In the genomic region with DNA sequence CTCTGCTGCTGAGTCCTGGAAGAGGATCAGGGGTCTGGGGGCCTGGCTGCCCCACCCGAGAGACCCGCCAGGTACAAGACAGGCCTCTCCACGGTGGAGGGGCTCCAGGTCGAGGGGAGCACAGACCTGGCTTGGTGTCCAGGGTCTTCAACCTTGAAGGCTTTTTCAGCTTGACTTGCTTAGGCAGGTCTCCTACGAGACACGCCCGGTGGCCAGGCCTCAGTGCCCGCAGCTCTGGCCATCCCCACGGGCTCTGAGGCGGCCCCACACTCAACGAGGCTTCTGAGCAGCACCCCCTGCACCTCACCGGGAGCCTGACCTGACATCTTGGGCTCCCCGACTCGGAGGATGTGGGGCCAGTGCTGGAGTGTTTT, we compare ENCODE assay signal across 9 cellular contexts. TPM values are rescaled to one million over a fixed set of nuclear protein-coding genes. Genes with fewer than 3 reads are reported as not detected.
DNase-seq lines count a peak whose midpoint lies in the region; ATAC-seq and TF ChIP-seq lines count a peak whose summit lies in the region.
"Had no signal": no experiment of that assay in that cellular context is flagged by ENCODE, and none has a peak within 500 bp of the region (broad histone marks: within the 10 kb centered on the region; RNA-seq: fewer than 3 reads in every experiment).

No MANE protein-coding gene starts in this region.

- peak overlapping the region; percentile 92 for H3K27ac Mint-ChIP-seq in activated CD4-positive, alpha-beta T cell treated with anti-CD3 and anti-CD28 coated beads for 36 hours
- no peak overlapping the region for H3K27ac Mint-ChIP-seq in chondrocyte (ENCODE audit: unreplicated experiment)
- H3K27ac Mint-ChIP-seq in stimulated activated effector memory CD8-positive, alpha-beta T cell treated with anti-CD3 and anti-CD28 coated beads, Interleukin-12 subunit alpha, Interleukin-12 subunit beta, amount 100 ng/mL, for 72 hours: peak overlapping the region; percentile 88

- H3K27me3 Mint-ChIP-seq in activated CD4-positive, alpha-beta T cell treated with anti-CD3 and anti-CD28 coated beads for 36 hours: no peaks in the 10 kb centered on the region
- H3K27me3 Mint-ChIP-seq in chondrocyte (ENCODE audit: low read depth): no peaks in the 10 kb centered on the region

- no peak for ATAC-seq in activated CD4-positive, alpha-beta T cell treated with anti-CD3 and anti-CD28 coated beads for 36 hours
- no peak for ATAC-seq in stimulated activated effector memory CD8-positive, alpha-beta T cell treated with anti-CD3 and anti-CD28 coated beads, Interleukin-12 subunit alpha, Interleukin-12 subunit beta, amount 100 ng/mL, for 72 hours
- ATAC-seq in HG02973 (IDR thresholded peaks at IDR 0.05; ENCODE audit: unreplicated experiment) (no peak), GM21360 (IDR thresholded peaks at IDR 0.05; ENCODE audit: unreplicated experiment) (no peak)

- H3K36me3 ChIP-seq in KOPT-K1 (ENCODE audit: insufficient read depth, low read length): no peaks in the 10 kb centered on the region

- DNase-seq in activated CD4-positive, alpha-beta T cell treated with anti-CD3 and anti-CD28 coated beads for 36 hours: no peak
- DNase-seq in activated CD4-positive, alpha-beta T cell treated with anti-CD3 and anti-CD28 coated beads for 1 hour: no peak
- DNase-seq in chondrocyte (ENCODE audit: low spot score) (peak; percentile 88), NCI-H2196 (lab: John Stamatoyannopoulos, UW; ENCODE audit: unreplicated experiment) (no peak)
- no peak for DNase-seq in stimulated activated effector memory CD8-positive, alpha-beta T cell treated with anti-CD3 and anti-CD28 coated beads, Interleukin-12 subunit alpha, Interleukin-12 subunit beta, amount 100 ng/mL, for 72 hours (ENCODE audit: low spot score in 2 of 2)

- H3K9me3 ChIP-seq in KOPT-K1 (ENCODE audit: insufficient read depth, low read length, poor library complexity, severe bottlenecking): no peaks in the 10 kb centered on the region

- TF ChIP-seq CTCF in chondrocyte (IDR thresholded peaks at IDR 0.05): no peak

- POLR2A ChIA-PET in activated CD4-positive, alpha-beta T cell treated with anti-CD3 and anti-CD28 coated beads for 36 hours (lab: Charles Lee): no interaction called here

- CTCF ChIA-PET in activated CD4-positive, alpha-beta T cell treated with anti-CD3 and anti-CD28 coated beads for 36 hours (lab: Charles Lee): interaction anchor here (0.6 kb wide), 1 partner anchor 982 kb away, joined by 3 read pairs; no protein-coding TSS in a partner anchor

- H3K4me1 Mint-ChIP-seq in activated CD4-positive, alpha-beta T cell treated with anti-CD3 and anti-CD28 coated beads for 36 hours: peaks cover 16% of the 10 kb centered on the region
- peaks cover 6% of the 10 kb centered on the region for H3K4me1 Mint-ChIP-seq in chondrocyte (ENCODE audit: low read depth)
- H3K4me1 Mint-ChIP-seq in stimulated activated effector memory CD8-positive, alpha-beta T cell treated with anti-CD3 and anti-CD28 coated beads, Interleukin-12 subunit alpha, Interleukin-12 subunit beta, amount 100 ng/mL, for 72 hours: peaks cover 22% of the 10 kb centered on the region

- H3K27ac ChIP-seq in KOPT-K1 (ENCODE audit: low read depth, low read length, poor library complexity, severe bottlenecking): peak overlapping the region; percentile 29

- no peaks in the 10 kb centered on the region for H3K36me3 Mint-ChIP-seq in activated CD4-positive, alpha-beta T cell treated with anti-CD3 and anti-CD28 coated beads for 36 hours (ENCODE audit: low read depth)
- no peaks in the 10 kb centered on the region for H3K36me3 Mint-ChIP-seq in chondrocyte (ENCODE audit: low read depth)
- no peaks in the 10 kb centered on the region for H3K36me3 Mint-ChIP-seq in stimulated activated effector memory CD8-positive, alpha-beta T cell treated with anti-CD3 and anti-CD28 coated beads, Interleukin-12 subunit alpha, Interleukin-12 subunit beta, amount 100 ng/mL, for 72 hours

- H3K9me3 Mint-ChIP-seq in activated CD4-positive, alpha-beta T cell treated with anti-CD3 and anti-CD28 coated beads for 36 hours (ENCODE audit: low read depth): no peaks in the 10 kb centered on the region
- no peaks in the 10 kb centered on the region for H3K9me3 Mint-ChIP-seq in chondrocyte (ENCODE audit: low read depth)
- H3K9me3 Mint-ChIP-seq in stimulated activated effector memory CD8-positive, alpha-beta T cell treated with anti-CD3 and anti-CD28 coated beads, Interleukin-12 subunit alpha, Interleukin-12 subunit beta, amount 100 ng/mL, for 72 hours: no peaks in the 10 kb centered on the region
- H3K9me3 Mint-ChIP-seq: H9 had no signal

- peak overlapping the region; percentile 76 for H3K4me3 Mint-ChIP-seq in activated CD4-positive, alpha-beta T cell treated with anti-CD3 and anti-CD28 coated beads for 36 hours
- H3K4me3 Mint-ChIP-seq in chondrocyte (ENCODE audit: unreplicated experiment): no peak overlapping the region
- peak overlapping the region; percentile 76 for H3K4me3 Mint-ChIP-seq in stimulated activated effector memory CD8-positive, alpha-beta T cell treated with anti-CD3 and anti-CD28 coated beads, Interleukin-12 subunit alpha, Interleukin-12 subunit beta, amount 100 ng/mL, for 72 hours
- H3K4me3 Mint-ChIP-seq: H9 had no signal

- intact Hi-C loops in activated CD4-positive, alpha-beta T cell treated with anti-CD3 and anti-CD28 coated beads for 36 hours (cut with DNase I, micrococcal nuclease): loop anchor here in 1 of 2 experiments (1.0 to 2.0 kb wide), 2 partner anchors 29 to 63 kb away; a partner anchor contains a TSS

RNA-seq across cellular contexts. Expression of a gene that starts 6.6 kb away (rescaled TPM):
- 1 to 10 TPM; 5.5 to 6.3 TPM for total RNA-seq in activated CD4-positive, alpha-beta T cell treated with anti-CD3 and anti-CD28 coated beads for 36 hours
- 300 to 356 TPM (median 346 TPM) in 3 replicates for total RNA-seq in chondrocyte

RNA-seq across cellular contexts. Expression of a gene that starts 12.7 kb away (rescaled TPM):
- total RNA-seq in activated CD4-positive, alpha-beta T cell treated with anti-CD3 and anti-CD28 coated beads for 36 hours: 1 to 10 TPM; 2.8 TPM
- total RNA-seq in chondrocyte: 7.7 to 8.8 TPM (median 8.1 TPM) in 3 replicates

RNA-seq across cellular contexts. Expression of a gene that starts 29.1 kb away (rescaled TPM):
- total RNA-seq in activated CD4-positive, alpha-beta T cell treated with anti-CD3 and anti-CD28 coated beads for 36 hours: 10 to 100 TPM; 37.3 to 39.5 TPM
- total RNA-seq in chondrocyte: 46.2 to 53.1 TPM (median 47.1 TPM) in 3 replicates

RNA-seq across cellular contexts. Expression of a gene that starts 43.9 kb away (rescaled TPM):
- total RNA-seq in activated CD4-positive, alpha-beta T cell treated with anti-CD3 and anti-CD28 coated beads for 36 hours: 10 to 100 TPM; 11.6 to 13.6 TPM
- total RNA-seq in chondrocyte: 9.3 to 19.9 TPM (median 17.7 TPM) in 3 replicates

RNA-seq across cellular contexts. Expression of a gene that starts 52.6 kb away (rescaled TPM):
- 1 to 10 TPM; 5.4 to 8.1 TPM for total RNA-seq in activated CD4-positive, alpha-beta T cell treated with anti-CD3 and anti-CD28 coated beads for 36 hours
- 34.6 to 46.6 TPM (median 44.7 TPM) in 3 replicates for total RNA-seq in chondrocyte

Comparison
In these comparisons a context has a peak if more than half of its experiments do, and no peak if none do; other contexts are left out.
1. RNA of a gene that starts 6.6 kb away (total RNA-seq): 300 to 356 TPM in chondrocyte; 5.5 to 6.3 TPM in activated CD4-positive, alpha-beta T cell treated with anti-CD3 and anti-CD28 coated beads for 36 hours; every median in the first group is over 10 times any median in the second.